ENCODE assay signal across 1 cellular context in genomic region chr17:43909537-43910231, GRCh38.
TF ChIP-seq lines count a peak whose summit lies in the region.

No MANE protein-coding gene starts in this region.

TF ChIP-seq in H1, 55 proteins besides CTCF, POLR2A, EP300 and RAD21 (continued from another document):
- no peak for TF ChIP-seq SP1 (IDR thresholded peaks at IDR 0.05; ENCODE audit: low read depth, low read length)
